In the genomic region with DNA sequence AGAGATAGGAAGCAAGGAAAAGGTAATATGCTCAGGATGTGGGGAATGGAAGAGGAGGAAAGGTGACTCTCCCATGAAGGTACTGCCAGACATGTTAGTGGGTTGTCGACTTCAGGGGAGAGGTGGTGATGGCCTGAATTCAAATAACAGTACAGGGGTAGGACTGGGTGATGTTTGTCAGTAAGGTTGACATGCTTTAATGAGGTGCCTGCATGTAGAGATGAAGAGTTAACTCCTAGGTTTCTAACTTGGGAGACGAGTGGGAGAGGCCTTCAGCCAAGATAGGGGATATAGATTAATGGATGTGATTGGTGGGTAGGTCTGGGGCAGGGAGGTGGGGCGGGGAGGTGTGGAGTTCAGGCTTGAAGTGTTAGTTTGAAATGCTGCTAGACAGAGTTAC, we compare ENCODE assay signal across 1 cellular context.
TF ChIP-seq lines count a peak whose summit lies in the region.

No MANE protein-coding gene starts in this region.

TF ChIP-seq in K562, 482 proteins besides CTCF, POLR2A, EP300 and RAD21 (continued from another document):
- no peak for TF ChIP-seq SIX5 (IDR thresholded peaks at IDR 0.05; ENCODE audit: borderline replicate concordance in 1 of 2, insufficient read depth in 1 of 2, low read depth in 1 of 2, low read length in 2 of 2)
- TF ChIP-seq MED1 (CRISPR knock-in tag; IDR thresholded peaks at IDR 0.05; ENCODE audit: borderline replicate concordance): no peak
- TF ChIP-seq FUS (optimal IDR thresholded peaks at IDR 0.05; ENCODE audit: low read depth, low read length): no peak
- TF ChIP-seq RCOR1 (IDR thresholded peaks at IDR 0.05; ENCODE audit: borderline replicate concordance in 1 of 2, low read depth in 2 of 2, low read length in 2 of 2): peak in 1 of 2 experiments; percentile 44; a peak in 1 of 4 replicates
- TF ChIP-seq ZSCAN29 (IDR thresholded peaks at IDR 0.05): no peak
- TF ChIP-seq, protein P1, sequence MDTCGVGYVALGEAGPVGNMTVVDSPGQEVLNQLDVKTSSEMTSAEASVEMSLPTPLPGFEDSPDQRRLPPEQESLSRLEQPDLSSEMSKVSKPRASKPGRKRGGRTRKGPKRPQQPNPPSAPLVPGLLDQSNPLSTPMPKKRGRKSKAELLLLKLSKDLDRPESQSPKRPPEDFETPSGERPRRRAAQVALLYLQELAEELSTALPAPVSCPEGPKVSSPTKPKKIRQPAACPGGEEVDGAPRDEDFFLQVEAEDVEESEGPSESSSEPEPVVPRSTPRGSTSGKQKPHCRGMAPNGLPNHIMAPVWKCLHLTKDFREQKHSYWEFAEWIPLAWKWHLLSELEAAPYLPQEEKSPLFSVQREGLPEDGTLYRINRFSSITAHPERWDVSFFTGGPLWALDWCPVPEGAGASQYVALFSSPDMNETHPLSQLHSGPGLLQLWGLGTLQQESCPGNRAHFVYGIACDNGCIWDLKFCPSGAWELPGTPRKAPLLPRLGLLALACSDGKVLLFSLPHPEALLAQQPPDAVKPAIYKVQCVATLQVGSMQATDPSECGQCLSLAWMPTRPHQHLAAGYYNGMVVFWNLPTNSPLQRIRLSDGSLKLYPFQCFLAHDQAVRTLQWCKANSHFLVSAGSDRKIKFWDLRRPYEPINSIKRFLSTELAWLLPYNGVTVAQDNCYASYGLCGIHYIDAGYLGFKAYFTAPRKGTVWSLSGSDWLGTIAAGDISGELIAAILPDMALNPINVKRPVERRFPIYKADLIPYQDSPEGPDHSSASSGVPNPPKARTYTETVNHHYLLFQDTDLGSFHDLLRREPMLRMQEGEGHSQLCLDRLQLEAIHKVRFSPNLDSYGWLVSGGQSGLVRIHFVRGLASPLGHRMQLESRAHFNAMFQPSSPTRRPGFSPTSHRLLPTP (IDR thresholded peaks at IDR 0.05; ENCODE audit: borderline replicate concordance, extremely low read depth, insufficient read length): no peak
- TF ChIP-seq ZNF77 (CRISPR knock-in tag; IDR thresholded peaks at IDR 0.05): no peak
- TF ChIP-seq TCF3 (CRISPR knock-in tag; IDR thresholded peaks at IDR 0.05): 0 out of 2 replicates have a peak, but pooled peaks have one; percentile 10
- no peak for TF ChIP-seq FOXK1 (CRISPR knock-in tag; IDR thresholded peaks at IDR 0.05; ENCODE audit: borderline replicate concordance)
- TF ChIP-seq NR1H2 (CRISPR knock-in tag; IDR thresholded peaks at IDR 0.05): no peak
- no peak for TF ChIP-seq SNRNP70 (optimal IDR thresholded peaks at IDR 0.05; ENCODE audit: low read depth, low read length)
- TF ChIP-seq MCM5 (IDR thresholded peaks at IDR 0.05; ENCODE audit: low read depth): no peak
- no peak for TF ChIP-seq PHF21A (IDR thresholded peaks at IDR 0.05; ENCODE audit: borderline replicate concordance, low read depth)
- no peak for TF ChIP-seq ZNF696 (CRISPR knock-in tag; conservative IDR thresholded peaks at IDR 0.05)
- peak; percentile 15; the same call in 1 of the 2 replicates for TF ChIP-seq LCOR (CRISPR knock-in tag; IDR thresholded peaks at IDR 0.05)
- no peak; the same call in 1 of the 2 replicates for TF ChIP-seq ARID1B (IDR thresholded peaks at IDR 0.05)
- TF ChIP-seq KDM1A (IDR thresholded peaks at IDR 0.05): 0 out of 4 replicates have a peak, but pooled peaks of 1 of the 2 experiments have one; percentile 14
- TF ChIP-seq, protein P2, sequence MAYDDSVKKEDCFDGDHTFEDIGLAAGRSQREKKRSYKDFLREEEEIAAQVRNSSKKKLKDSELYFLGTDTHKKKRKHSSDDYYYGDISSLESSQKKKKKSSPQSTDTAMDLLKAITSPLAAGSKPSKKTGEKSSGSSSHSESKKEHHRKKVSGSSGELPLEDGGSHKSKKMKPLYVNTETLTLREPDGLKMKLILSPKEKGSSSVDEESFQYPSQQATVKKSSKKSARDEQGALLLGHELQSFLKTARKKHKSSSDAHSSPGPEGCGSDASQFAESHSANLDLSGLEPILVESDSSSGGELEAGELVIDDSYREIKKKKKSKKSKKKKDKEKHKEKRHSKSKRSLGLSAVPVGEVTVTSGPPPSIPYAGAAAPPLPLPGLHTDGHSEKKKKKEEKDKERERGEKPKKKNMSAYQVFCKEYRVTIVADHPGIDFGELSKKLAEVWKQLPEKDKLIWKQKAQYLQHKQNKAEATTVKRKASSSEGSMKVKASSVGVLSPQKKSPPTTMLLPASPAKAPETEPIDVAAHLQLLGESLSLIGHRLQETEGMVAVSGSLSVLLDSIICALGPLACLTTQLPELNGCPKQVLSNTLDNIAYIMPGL (CRISPR knock-in tag; IDR thresholded peaks at IDR 0.05): no peak
- TF ChIP-seq ZNF830 (CRISPR knock-in tag; IDR thresholded peaks at IDR 0.05): no peak
- TF ChIP-seq PTBP1 (IDR thresholded peaks at IDR 0.05; ENCODE audit: low read depth, low read length): no peak
- no peak for TF ChIP-seq RBM39 (optimal IDR thresholded peaks at IDR 0.05; ENCODE audit: low read depth, low read length)
- no peak for TF ChIP-seq GTF2E2 (tag; IDR thresholded peaks at IDR 0.05)
- TF ChIP-seq, protein P3, sequence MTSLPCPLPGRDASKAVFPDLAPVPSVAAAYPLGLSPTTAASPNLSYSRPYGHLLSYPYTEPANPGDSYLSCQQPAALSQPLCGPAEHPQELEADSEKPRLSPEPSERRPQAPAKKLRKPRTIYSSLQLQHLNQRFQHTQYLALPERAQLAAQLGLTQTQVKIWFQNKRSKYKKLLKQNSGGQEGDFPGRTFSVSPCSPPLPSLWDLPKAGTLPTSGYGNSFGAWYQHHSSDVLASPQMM (CRISPR knock-in tag; IDR thresholded peaks at IDR 0.05): no peak
- TF ChIP-seq, protein P4, sequence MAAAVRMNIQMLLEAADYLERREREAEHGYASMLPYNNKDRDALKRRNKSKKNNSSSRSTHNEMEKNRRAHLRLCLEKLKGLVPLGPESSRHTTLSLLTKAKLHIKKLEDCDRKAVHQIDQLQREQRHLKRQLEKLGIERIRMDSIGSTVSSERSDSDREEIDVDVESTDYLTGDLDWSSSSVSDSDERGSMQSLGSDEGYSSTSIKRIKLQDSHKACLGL (CRISPR knock-in tag; IDR thresholded peaks at IDR 0.05; ENCODE audit: borderline replicate concordance, poor library complexity, severe bottlenecking): no peak
- TF ChIP-seq MYC (IDR thresholded peaks at IDR 0.05; ENCODE audit: low read depth, low read length): 0 out of 2 replicates have a peak, but pooled peaks have one; percentile 18
- no peak for TF ChIP-seq MYC (CRISPR knock-in tag; IDR thresholded peaks at IDR 0.05; ENCODE audit: borderline replicate concordance, low read depth)
- TF ChIP-seq, protein P5, sequence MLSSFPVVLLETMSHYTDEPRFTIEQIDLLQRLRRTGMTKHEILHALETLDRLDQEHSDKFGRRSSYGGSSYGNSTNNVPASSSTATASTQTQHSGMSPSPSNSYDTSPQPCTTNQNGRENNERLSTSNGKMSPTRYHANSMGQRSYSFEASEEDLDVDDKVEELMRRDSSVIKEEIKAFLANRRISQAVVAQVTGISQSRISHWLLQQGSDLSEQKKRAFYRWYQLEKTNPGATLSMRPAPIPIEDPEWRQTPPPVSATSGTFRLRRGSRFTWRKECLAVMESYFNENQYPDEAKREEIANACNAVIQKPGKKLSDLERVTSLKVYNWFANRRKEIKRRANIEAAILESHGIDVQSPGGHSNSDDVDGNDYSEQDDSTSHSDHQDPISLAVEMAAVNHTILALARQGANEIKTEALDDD (IDR thresholded peaks at IDR 0.05): peak; percentile 78
- TF ChIP-seq ZKSCAN1 (IDR thresholded peaks at IDR 0.05; ENCODE audit: low read depth, low read length): no peak
- TF ChIP-seq MCM3 (IDR thresholded peaks at IDR 0.05): no peak
- TF ChIP-seq CXXC5 (CRISPR knock-in tag; IDR thresholded peaks at IDR 0.05): no peak
- TF ChIP-seq HDGF (IDR thresholded peaks at IDR 0.05): 0 out of 2 replicates have a peak, but pooled peaks have one; percentile 69
- TF ChIP-seq, protein P6, sequence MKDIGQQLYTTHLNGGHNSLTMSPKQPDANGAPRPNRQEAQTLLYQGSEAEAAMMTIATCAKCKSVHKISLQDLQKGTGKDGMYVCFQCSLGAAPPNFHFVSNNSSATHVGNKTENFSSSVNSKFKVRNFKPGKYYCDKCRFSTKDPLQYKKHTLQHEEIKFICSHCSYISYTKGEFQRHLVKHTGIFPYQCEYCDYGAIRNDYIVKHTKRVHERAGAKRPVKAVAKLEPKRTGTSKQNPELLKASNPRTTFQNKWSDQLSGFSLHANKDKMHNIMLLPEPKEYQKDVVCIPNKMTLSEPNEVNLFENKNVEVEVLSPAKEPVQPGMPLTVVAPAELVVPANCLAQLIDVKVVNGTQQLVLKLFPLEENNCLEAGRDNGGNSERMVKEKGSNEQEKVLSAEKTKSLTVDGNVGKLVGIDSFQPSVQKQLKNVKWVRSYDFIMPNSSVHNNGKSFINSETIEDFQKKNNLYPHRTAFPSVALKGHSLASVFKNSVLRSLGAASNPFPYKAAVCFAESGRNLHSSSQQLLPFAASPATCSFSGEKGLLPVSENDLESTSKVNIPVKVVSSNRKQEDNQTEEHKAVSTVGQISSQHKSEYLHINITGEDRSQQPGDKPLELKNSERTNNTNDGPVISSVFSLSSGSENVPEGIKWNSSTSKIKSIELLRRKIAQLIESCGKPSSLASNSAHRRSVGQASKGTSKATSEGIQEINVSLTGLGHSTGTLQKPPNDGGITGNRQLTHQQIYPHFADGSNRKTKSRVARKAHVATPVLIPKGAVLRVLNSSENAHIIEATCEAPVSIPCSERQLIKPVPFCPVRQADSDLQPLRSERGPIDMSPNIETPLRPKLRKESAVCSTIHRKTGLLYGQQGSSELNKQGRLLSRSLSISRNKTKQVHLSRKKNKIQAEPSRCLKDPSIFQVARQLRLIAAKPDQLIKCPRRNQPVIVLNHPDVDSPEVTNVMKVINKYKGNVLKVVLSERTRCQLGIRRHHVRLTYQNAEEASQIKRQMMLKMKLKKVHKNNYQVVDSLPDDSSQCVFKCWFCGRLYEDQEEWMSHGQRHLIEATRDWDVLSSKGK (CRISPR knock-in tag; IDR thresholded peaks at IDR 0.05): no peak
- no peak for TF ChIP-seq STAT5B (CRISPR knock-in tag; IDR thresholded peaks at IDR 0.05)
- TF ChIP-seq, protein P7, sequence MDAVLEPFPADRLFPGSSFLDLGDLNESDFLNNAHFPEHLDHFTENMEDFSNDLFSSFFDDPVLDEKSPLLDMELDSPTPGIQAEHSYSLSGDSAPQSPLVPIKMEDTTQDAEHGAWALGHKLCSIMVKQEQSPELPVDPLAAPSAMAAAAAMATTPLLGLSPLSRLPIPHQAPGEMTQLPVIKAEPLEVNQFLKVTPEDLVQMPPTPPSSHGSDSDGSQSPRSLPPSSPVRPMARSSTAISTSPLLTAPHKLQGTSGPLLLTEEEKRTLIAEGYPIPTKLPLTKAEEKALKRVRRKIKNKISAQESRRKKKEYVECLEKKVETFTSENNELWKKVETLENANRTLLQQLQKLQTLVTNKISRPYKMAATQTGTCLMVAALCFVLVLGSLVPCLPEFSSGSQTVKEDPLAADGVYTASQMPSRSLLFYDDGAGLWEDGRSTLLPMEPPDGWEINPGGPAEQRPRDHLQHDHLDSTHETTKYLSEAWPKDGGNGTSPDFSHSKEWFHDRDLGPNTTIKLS (IDR thresholded peaks at IDR 0.05; ENCODE audit: borderline replicate concordance, low read depth): no peak
- peak in 1 of 2 experiments; percentile 29; a peak in 1 of 4 replicates for TF ChIP-seq TBL1XR1 (IDR thresholded peaks at IDR 0.05; ENCODE audit: low read length in 2 of 2)
- TF ChIP-seq, protein P8, sequence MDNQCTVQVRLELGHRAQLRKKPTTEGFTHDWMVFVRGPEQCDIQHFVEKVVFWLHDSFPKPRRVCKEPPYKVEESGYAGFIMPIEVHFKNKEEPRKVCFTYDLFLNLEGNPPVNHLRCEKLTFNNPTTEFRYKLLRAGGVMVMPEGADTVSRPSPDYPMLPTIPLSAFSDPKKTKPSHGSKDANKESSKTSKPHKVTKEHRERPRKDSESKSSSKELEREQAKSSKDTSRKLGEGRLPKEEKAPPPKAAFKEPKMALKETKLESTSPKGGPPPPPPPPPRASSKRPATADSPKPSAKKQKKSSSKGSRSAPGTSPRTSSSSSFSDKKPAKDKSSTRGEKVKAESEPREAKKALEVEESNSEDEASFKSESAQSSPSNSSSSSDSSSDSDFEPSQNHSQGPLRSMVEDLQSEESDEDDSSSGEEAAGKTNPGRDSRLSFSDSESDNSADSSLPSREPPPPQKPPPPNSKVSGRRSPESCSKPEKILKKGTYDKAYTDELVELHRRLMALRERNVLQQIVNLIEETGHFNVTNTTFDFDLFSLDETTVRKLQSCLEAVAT (IDR thresholded peaks at IDR 0.05): 0 out of 4 replicates have a peak, but pooled peaks of 1 of the 2 experiments have one; percentile 18
- TF ChIP-seq DPF2 (IDR thresholded peaks at IDR 0.05): peak; percentile 57; the same call in 1 of the 2 replicates
- TF ChIP-seq HDAC1 (IDR thresholded peaks at IDR 0.05): peak in 1 of 2 experiments; percentile 48; a peak in 2 of 4 replicates
- TF ChIP-seq NBN (IDR thresholded peaks at IDR 0.05; ENCODE audit: low read depth): no peak
- TF ChIP-seq CHD2 (IDR thresholded peaks at IDR 0.05; ENCODE audit: low read depth, low read length): no peak
